11 cellular contexts compared by ENCODE assay signal in the genomic region with DNA sequence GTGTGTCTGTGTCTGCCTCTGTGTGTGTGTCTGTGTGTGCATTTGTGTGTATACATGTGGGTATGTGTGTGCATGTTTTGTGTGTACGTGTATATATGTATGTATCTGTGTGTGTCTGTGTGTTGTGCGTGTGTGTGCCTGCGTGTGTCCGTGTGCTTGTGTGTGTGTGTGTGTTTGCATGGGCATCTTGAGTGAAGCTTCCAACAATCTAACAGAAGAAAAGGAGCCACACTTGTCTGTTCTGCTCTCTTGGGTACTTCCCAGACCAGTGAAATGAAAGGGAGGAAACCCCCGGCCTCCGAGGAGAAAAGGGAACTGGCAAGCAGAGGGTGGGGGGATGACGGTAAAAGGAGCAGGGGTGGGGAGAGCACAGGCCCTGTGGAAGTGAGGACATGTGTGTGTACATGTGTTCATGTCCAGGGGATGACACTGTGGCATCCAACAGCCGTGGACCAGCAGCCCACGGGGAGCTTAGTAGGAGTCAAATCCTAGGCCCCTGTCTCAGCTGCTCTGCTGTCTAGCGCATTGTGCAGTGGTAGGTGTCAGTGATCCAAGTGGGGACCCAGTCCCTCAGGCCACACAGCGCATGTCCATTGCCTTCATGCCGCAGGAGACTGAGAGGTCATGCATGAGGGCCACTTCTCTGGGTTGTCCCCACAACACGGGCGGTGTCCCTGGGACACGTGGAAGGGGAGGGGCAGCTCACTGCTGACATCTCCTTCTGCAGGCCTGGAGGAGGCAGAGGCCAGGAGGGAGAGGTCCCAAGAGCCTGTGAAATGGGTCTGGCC. TPM values are rescaled to one million over a fixed set of nuclear protein-coding genes. Genes with fewer than 3 reads are reported as not detected.
DNase-seq lines count a peak whose midpoint lies in the region; ATAC-seq, FAIRE-seq and TF ChIP-seq lines count a peak whose summit lies in the region.
"Had no signal": no experiment of that assay in that cellular context is flagged by ENCODE, and none has a peak within 500 bp of the region (broad histone marks: within the 10 kb centered on the region; RNA-seq: fewer than 3 reads in every experiment).

No MANE protein-coding gene starts in this region.

- H3K9me3 Mint-ChIP-seq in IgD-negative memory B cell (no peaks in the 10 kb centered on the region), endothelial cell (ENCODE audit: unreplicated experiment) (peaks cover 6% of the 10 kb centered on the region)

- no peak for FAIRE-seq in D721Med (lab: Jason Lieb, UNC)

- H3K36me3 Mint-ChIP-seq in IgD-negative memory B cell (peaks cover 6% of the 10 kb centered on the region), endothelial cell (ENCODE audit: low read depth, unreplicated experiment) (peaks cover 20% of the 10 kb centered on the region)

- H3K4me3 ChIP-seq in GM12875 (ENCODE audit: low read depth, low read length) = peak overlapping the region; percentile 15
- H3K4me3 ChIP-seq: cardiac muscle cell had no signal

- H3K27ac Mint-ChIP-seq in IgD-negative memory B cell = peak overlapping the region; percentile 0 to 85 (median 33)
- peak overlapping the region; percentile 84 for H3K27ac Mint-ChIP-seq in endothelial cell (ENCODE audit: unreplicated experiment)

- no peak for TF ChIP-seq CTCF in GM12875 (IDR thresholded peaks at IDR 0.05; ENCODE audit: borderline replicate concordance, insufficient read depth, low read depth, low read length)
- TF ChIP-seq CTCF in endothelial cell (IDR thresholded peaks at IDR 0.05; ENCODE audit: unreplicated experiment) = no peak
- TF ChIP-seq CTCF in omental fat pad (IDR thresholded peaks at IDR 0.05) = no peak
- TF ChIP-seq CTCF in D721Med (IDR thresholded peaks at IDR 0.05; ENCODE audit: insufficient read depth, missing control alignments) = no peak

- peaks cover 19 to 32% (median 26%) of the 10 kb centered on the region in 3 donors for H3K4me1 Mint-ChIP-seq in IgD-negative memory B cell
- H3K4me1 Mint-ChIP-seq in endothelial cell (ENCODE audit: unreplicated experiment) = peaks cover 8% of the 10 kb centered on the region

- H3K27me3 Mint-ChIP-seq in IgD-negative memory B cell = no peaks in the 10 kb centered on the region
- peaks cover 6% of the 10 kb centered on the region for H3K27me3 Mint-ChIP-seq in endothelial cell (ENCODE audit: unreplicated experiment)

- ATAC-seq in omental fat pad (ENCODE audit: low FRiP score) = peak; percentile 29

- no peak for DNase-seq in endothelial cell (ENCODE audit: low spot score)
- no peak for DNase-seq in omental fat pad (ENCODE audit: low spot score)
- DNase-seq in stimulated activated naive CD4-positive, alpha-beta T cell treated with Interleukin-2 at 50 U/mL for 16 hours (lab: John Stamatoyannopoulos, UW) = no peak
- DNase-seq in D721Med (ENCODE audit: insufficient read length, low spot score) = no peak
- no peak for DNase-seq in amygdala (lab: John Stamatoyannopoulos, UW)
- no peak for DNase-seq in NCI-H510A treated with DMSO at 0.1 percent for 48 hours (lab: John Stamatoyannopoulos, UW)
- DNase-seq: NCI-H2171, SHP77 treated with DMSO at 0.1 percent for 48 hours had no signal

- H3K4me3 Mint-ChIP-seq in IgD-negative memory B cell (peak overlapping the region in 2 of 4 donors; percentile 30 to 67), endothelial cell (ENCODE audit: unreplicated experiment) (peak overlapping the region; percentile 79)

RNA-seq across cellular contexts. Expression of a gene that starts 8.1 kb away (rescaled TPM):
- polyA plus RNA-seq in IgD-negative memory B cell = 17.6 TPM
- total RNA-seq in endothelial cell (ENCODE audit: unreplicated experiment) (12.0 TPM), omental fat pad (10 to 100 TPM in 2 of 4 donors, 1 to 10 TPM in 2; 5.7 to 28.4 (median 17.0) TPM)
- polyA plus RNA-seq: cardiac muscle cell had no signal
